Comparison of ENCODE assay signal across 16 cellular contexts in genomic region chrX:153792368-153792767, GRCh38. TPM values are rescaled to one million over a fixed set of nuclear protein-coding genes. Genes with fewer than 3 reads are reported as not detected.
DNase-seq lines count a peak whose midpoint lies in the region; ATAC-seq and TF ChIP-seq lines count a peak whose summit lies in the region.
"Had no signal": no experiment of that assay in that cellular context is flagged by ENCODE, and none has a peak within 500 bp of the region (broad histone marks: within the 10 kb centered on the region; RNA-seq: fewer than 3 reads in every experiment).

No MANE protein-coding gene starts in this region.

- no peak overlapping the region; the same call in 1 of the 2 replicates for H3K27ac ChIP-seq in HEK293 (ENCODE audit: extremely low read depth, low read depth, low read length)
- H3K27ac ChIP-seq: thyroid gland had no signal

- no peaks in the 10 kb centered on the region for H3K27me3 Mint-ChIP-seq in activated CD4-positive, alpha-beta memory T cell treated with anti-CD3 and anti-CD28 coated beads for 36 hours
- no peaks in the 10 kb centered on the region for H3K27me3 Mint-ChIP-seq in activated CD4-positive, alpha-beta memory T cell treated with anti-CD3 and anti-CD28 coated beads, Interleukin-2, amount 10 ng/mL, durations not matched to agents 7 days and 5 days
- H3K27me3 Mint-ChIP-seq in activated T-helper 17 cell treated with anti-CD3 and anti-CD28 coated beads, Interleukin-2, amount 50 U/mL, for 72 hours = no peaks in the 10 kb centered on the region
- no peaks in the 10 kb centered on the region for H3K27me3 Mint-ChIP-seq in nephron (ENCODE audit: low read depth)

- in situ Hi-C loops in ACHN (cut with HindIII; ENCODE audit: low pct_ligation_motif_present, low pct_unique_long_range_greater_than_20kb, low sequenced_read_pairs) = no loop called here

- POLR2A ChIA-PET in activated CD4-positive, alpha-beta memory T cell treated with anti-CD3 and anti-CD28 coated beads for 36 hours (lab: Charles Lee) = no interaction called here
- POLR2A ChIA-PET in activated CD4-positive, alpha-beta memory T cell treated with anti-CD3 and anti-CD28 coated beads, Interleukin-2, amount 10 ng/mL, durations not matched to agents 7 days and 5 days (lab: Charles Lee) = no interaction called here
- POLR2A ChIA-PET in HEK293 (lab: Yijun Ruan, JAX) = interaction anchor here (1.5 kb wide), 1 partner anchor 10 kb away, joined by 4 read pairs; no protein-coding TSS in a partner anchor

- ATAC-seq in activated T-helper 17 cell treated with anti-CD3 and anti-CD28 coated beads, Interleukin-2, amount 50 U/mL, for 72 hours (replicated peaks) = no peak

- H3K36me3 ChIP-seq in HEK293 (ENCODE audit: control insufficient read depth in 2 of 2, insufficient read depth in 1 of 2, low read length in 2 of 2) = peaks cover 5 to 57% of the 10 kb centered on the region in 2 experiments; a peak in 2 of 3 replicates

- H3K27ac Mint-ChIP-seq in activated CD4-positive, alpha-beta memory T cell treated with anti-CD3 and anti-CD28 coated beads for 36 hours = no peak overlapping the region
- no peak overlapping the region for H3K27ac Mint-ChIP-seq in activated CD4-positive, alpha-beta memory T cell treated with anti-CD3 and anti-CD28 coated beads, Interleukin-2, amount 10 ng/mL, durations not matched to agents 7 days and 5 days
- H3K27ac Mint-ChIP-seq in activated T-helper 17 cell treated with anti-CD3 and anti-CD28 coated beads, Interleukin-2, amount 50 U/mL, for 72 hours = no peak overlapping the region
- H3K27ac Mint-ChIP-seq in nephron = no peak overlapping the region

- CTCF ChIA-PET in activated CD4-positive, alpha-beta memory T cell treated with anti-CD3 and anti-CD28 coated beads for 36 hours (lab: Charles Lee) = no interaction called here
- CTCF ChIA-PET in activated CD4-positive, alpha-beta memory T cell treated with anti-CD3 and anti-CD28 coated beads, Interleukin-2, amount 10 ng/mL, durations not matched to agents 7 days and 5 days (lab: Charles Lee) = no interaction called here
- CTCF ChIA-PET in HEK293 (lab: Yijun Ruan, JAX) = interaction anchor here (0.5 to 1.4 kb wide), 2 partner anchors 25 to 160 kb away, joined by 3 to 4 read pairs; no protein-coding TSS in a partner anchor

- DNase-seq in activated CD4-positive, alpha-beta memory T cell treated with anti-CD3 and anti-CD28 coated beads for 36 hours = no peak
- DNase-seq in activated CD4-positive, alpha-beta memory T cell treated with anti-CD3 and anti-CD28 coated beads, Interleukin-2, amount 10 ng/mL, durations not matched to agents 7 days and 5 days = no peak
- no peak for DNase-seq in DMS79 (lab: John Stamatoyannopoulos, UW)
- no peak for DNase-seq in germinal center (ENCODE audit: low spot score)
- DNase-seq in ACHN = no peak
- DNase-seq: activated CD4-positive, alpha-beta T cell treated with anti-CD3 and anti-CD28 coated beads for 4 hours; NCI-H748 treated with DMSO at 0.1 percent for 48 hours; RPMI8226; stimulated activated CD4-positive, alpha-beta T cell treated with anti-CD3 and anti-CD28 coated beads, Interleukin-2, amount 100 ng/mL, for 24 hours; thyroid gland had no signal

- no peaks in the 10 kb centered on the region for H3K9me3 ChIP-seq in HEK293 (ENCODE audit: control insufficient read depth, insufficient read depth, low read depth, low read length)
- H3K9me3 ChIP-seq: thyroid gland had no signal

- H3K36me3 Mint-ChIP-seq in activated CD4-positive, alpha-beta memory T cell treated with anti-CD3 and anti-CD28 coated beads for 36 hours = peaks cover 5% of the 10 kb centered on the region
- peaks cover 21% of the 10 kb centered on the region for H3K36me3 Mint-ChIP-seq in activated CD4-positive, alpha-beta memory T cell treated with anti-CD3 and anti-CD28 coated beads, Interleukin-2, amount 10 ng/mL, durations not matched to agents 7 days and 5 days (ENCODE audit: low read depth)
- H3K36me3 Mint-ChIP-seq in activated T-helper 17 cell treated with anti-CD3 and anti-CD28 coated beads, Interleukin-2, amount 50 U/mL, for 72 hours (ENCODE audit: low read depth) = peaks cover 34% of the 10 kb centered on the region
- peaks cover 9% of the 10 kb centered on the region for H3K36me3 Mint-ChIP-seq in nephron (ENCODE audit: low read depth)

- no peaks in the 10 kb centered on the region for H3K9me3 Mint-ChIP-seq in activated CD4-positive, alpha-beta memory T cell treated with anti-CD3 and anti-CD28 coated beads for 36 hours
- H3K9me3 Mint-ChIP-seq in activated CD4-positive, alpha-beta memory T cell treated with anti-CD3 and anti-CD28 coated beads, Interleukin-2, amount 10 ng/mL, durations not matched to agents 7 days and 5 days = no peaks in the 10 kb centered on the region
- no peaks in the 10 kb centered on the region for H3K9me3 Mint-ChIP-seq in activated T-helper 17 cell treated with anti-CD3 and anti-CD28 coated beads, Interleukin-2, amount 50 U/mL, for 72 hours
- peaks cover 8% of the 10 kb centered on the region for H3K9me3 Mint-ChIP-seq in nephron
- H3K9me3 Mint-ChIP-seq: neural crest cell had no signal

- H3K4me1 ChIP-seq in HEK293 (ENCODE audit: control insufficient read depth, insufficient read depth, low read length) = no peaks in the 10 kb centered on the region

- intact Hi-C loops in activated CD4-positive, alpha-beta memory T cell treated with anti-CD3 and anti-CD28 coated beads for 36 hours (cut with micrococcal nuclease) = loop anchor here (5.0 to 10.0 kb wide), 4 partner anchors 68 to 645 kb away; partner anchors contain the start of genes ABCD1, BCAP31, GDI1 and HAUS7

- peaks cover 18% of the 10 kb centered on the region for H3K4me1 Mint-ChIP-seq in activated CD4-positive, alpha-beta memory T cell treated with anti-CD3 and anti-CD28 coated beads for 36 hours (ENCODE audit: low read depth)
- peaks cover 24% of the 10 kb centered on the region for H3K4me1 Mint-ChIP-seq in activated CD4-positive, alpha-beta memory T cell treated with anti-CD3 and anti-CD28 coated beads, Interleukin-2, amount 10 ng/mL, durations not matched to agents 7 days and 5 days
- H3K4me1 Mint-ChIP-seq in activated T-helper 17 cell treated with anti-CD3 and anti-CD28 coated beads, Interleukin-2, amount 50 U/mL, for 72 hours = no peaks in the 10 kb centered on the region
- H3K4me1 Mint-ChIP-seq in nephron = peaks cover 8% of the 10 kb centered on the region

- peak overlapping the region; percentile 90 for H3K4me3 Mint-ChIP-seq in activated CD4-positive, alpha-beta memory T cell treated with anti-CD3 and anti-CD28 coated beads for 36 hours
- H3K4me3 Mint-ChIP-seq in activated CD4-positive, alpha-beta memory T cell treated with anti-CD3 and anti-CD28 coated beads, Interleukin-2, amount 10 ng/mL, durations not matched to agents 7 days and 5 days = no peak overlapping the region
- peak overlapping the region; percentile 85 for H3K4me3 Mint-ChIP-seq in activated T-helper 17 cell treated with anti-CD3 and anti-CD28 coated beads, Interleukin-2, amount 50 U/mL, for 72 hours
- H3K4me3 Mint-ChIP-seq in nephron = peak overlapping the region; percentile 30 to 95 (median 90)

- no peak overlapping the region for H3K4me3 ChIP-seq in HEK293 (ENCODE audit: low read depth, low read length)

- TF ChIP-seq CTCF in HEK293 (tag by site-specific recombination; IDR thresholded peaks at IDR 0.05) (no peak), nephron (IDR thresholded peaks at IDR 0.05; ENCODE audit: unreplicated experiment in 3 of 3) (no peak)

TF ChIP-seq in HEK293, 187 proteins besides CTCF, POLR2A, EP300 and RAD21:
- TF ChIP-seq ZNF132 (tag by site-specific recombination; IDR thresholded peaks at IDR 0.05; ENCODE audit: borderline replicate concordance) (no peak), ZNF488 (tag by site-specific recombination; IDR thresholded peaks at IDR 0.05) (no peak), ZNF214 (tag by site-specific recombination; IDR thresholded peaks at IDR 0.05; ENCODE audit: borderline replicate concordance) (no peak), ZIC2 (tag by site-specific recombination; IDR thresholded peaks at IDR 0.05) (0 out of 2 replicates have a peak, but pooled peaks have one; percentile 18), GLIS1 (tag by site-specific recombination; IDR thresholded peaks at IDR 0.05) (peak; percentile 93)

RNA-seq across cellular contexts. Expression of gene IDH3G, which starts 1.8 kb away (rescaled TPM):
- total RNA-seq in activated CD4-positive, alpha-beta memory T cell treated with anti-CD3 and anti-CD28 coated beads for 36 hours = 10 to 100 TPM; 45.9 to 51.5 TPM
- total RNA-seq in activated CD4-positive, alpha-beta memory T cell treated with anti-CD3 and anti-CD28 coated beads, Interleukin-2, amount 10 ng/mL, durations not matched to agents 7 days and 5 days = 10 to 100 TPM; 62.4 to 64.8 TPM
- 10 to 100 TPM; 62.0 to 82.2 TPM for total RNA-seq in activated T-helper 17 cell treated with anti-CD3 and anti-CD28 coated beads, Interleukin-2, amount 50 U/mL, for 72 hours

RNA-seq across cellular contexts. Expression of gene SSR4, which starts 2.1 kb away (rescaled TPM):
- total RNA-seq in activated CD4-positive, alpha-beta memory T cell treated with anti-CD3 and anti-CD28 coated beads for 36 hours = 100 to 1,000 TPM; 194 to 203 TPM
- total RNA-seq in activated CD4-positive, alpha-beta memory T cell treated with anti-CD3 and anti-CD28 coated beads, Interleukin-2, amount 10 ng/mL, durations not matched to agents 7 days and 5 days = 100 to 1,000 TPM; 247 to 250 TPM
- 100 to 1,000 TPM; 150 to 152 TPM for total RNA-seq in activated T-helper 17 cell treated with anti-CD3 and anti-CD28 coated beads, Interleukin-2, amount 50 U/mL, for 72 hours

RNA-seq across cellular contexts. Expression of gene SRPK3, which starts 11.5 kb away (rescaled TPM):
- not detected for total RNA-seq in activated CD4-positive, alpha-beta memory T cell treated with anti-CD3 and anti-CD28 coated beads for 36 hours
- total RNA-seq in activated CD4-positive, alpha-beta memory T cell treated with anti-CD3 and anti-CD28 coated beads, Interleukin-2, amount 10 ng/mL, durations not matched to agents 7 days and 5 days = not detected
- total RNA-seq in activated T-helper 17 cell treated with anti-CD3 and anti-CD28 coated beads, Interleukin-2, amount 50 U/mL, for 72 hours = not detected
- total RNA-seq: A673; T-helper 2 cell treated with Interferon-gamma antibody and Interleukin-4, amounts not matched to agents 100 ng/mL and 5 ng/mL, for 36 hours had no signal

RNA-seq across cellular contexts. Expression of gene PLXNB3, which starts 28.3 kb away (rescaled TPM):
- total RNA-seq in activated CD4-positive, alpha-beta memory T cell treated with anti-CD3 and anti-CD28 coated beads for 36 hours = under 1 TPM; 0.29 to 0.69 TPM
- total RNA-seq in activated CD4-positive, alpha-beta memory T cell treated with anti-CD3 and anti-CD28 coated beads, Interleukin-2, amount 10 ng/mL, durations not matched to agents 7 days and 5 days = under 1 TPM; 0.18 to 0.58 TPM
- 1 to 10 TPM in 1 of 2 donors, under 1 TPM in 1; 0.45 to 7.9 TPM for total RNA-seq in activated T-helper 17 cell treated with anti-CD3 and anti-CD28 coated beads, Interleukin-2, amount 50 U/mL, for 72 hours
- total RNA-seq: A673 had no signal

RNA-seq across cellular contexts. Expression of gene PDZD4, which starts 38.0 kb away (rescaled TPM):
- 1 to 10 TPM; 4.9 to 5.7 TPM for total RNA-seq in activated CD4-positive, alpha-beta memory T cell treated with anti-CD3 and anti-CD28 coated beads for 36 hours
- 1 to 10 TPM in 1 of 2 experiments, under 1 TPM in 1; 0.88 to 1.1 TPM for total RNA-seq in activated CD4-positive, alpha-beta memory T cell treated with anti-CD3 and anti-CD28 coated beads, Interleukin-2, amount 10 ng/mL, durations not matched to agents 7 days and 5 days
- 1 to 10 TPM; 1.3 to 8.0 TPM for total RNA-seq in activated T-helper 17 cell treated with anti-CD3 and anti-CD28 coated beads, Interleukin-2, amount 50 U/mL, for 72 hours
